ENCODE assay signal across 1 cellular context in the genomic region with DNA sequence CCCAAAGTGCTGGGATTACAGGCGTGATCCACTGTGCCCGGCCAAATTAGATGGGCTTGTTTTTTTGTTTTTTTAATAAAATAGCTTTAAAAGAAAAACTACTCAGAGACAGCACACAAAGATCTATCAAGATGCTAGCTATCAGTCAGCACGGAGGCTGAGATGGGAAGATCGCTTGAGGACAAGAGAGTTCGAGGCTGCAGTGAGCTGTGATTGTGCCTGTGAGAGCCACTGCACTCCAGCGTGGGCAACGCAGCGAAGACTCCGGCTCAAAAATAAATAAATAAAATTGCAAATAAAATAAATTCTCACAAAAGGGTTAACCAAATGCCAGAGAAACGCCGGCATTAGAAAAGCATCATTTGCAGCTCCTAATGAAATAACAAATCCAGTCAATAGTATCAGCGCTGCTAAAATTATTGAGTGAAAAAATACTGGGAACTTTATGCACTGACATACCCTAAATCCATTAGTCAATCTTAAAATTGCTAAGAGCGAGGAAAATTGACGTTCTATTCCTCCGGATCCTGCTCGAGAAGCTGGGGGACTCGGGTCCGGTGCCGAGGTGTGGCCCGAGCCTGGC.
TF ChIP-seq lines count a peak whose summit lies in the region.

No MANE protein-coding gene starts in this region.

TF ChIP-seq in liver, 16 proteins besides CTCF, POLR2A, EP300 and RAD21 (continued from another document):
- TF ChIP-seq, protein P1, sequence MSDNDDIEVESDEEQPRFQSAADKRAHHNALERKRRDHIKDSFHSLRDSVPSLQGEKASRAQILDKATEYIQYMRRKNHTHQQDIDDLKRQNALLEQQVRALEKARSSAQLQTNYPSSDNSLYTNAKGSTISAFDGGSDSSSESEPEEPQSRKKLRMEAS (IDR thresholded peaks at IDR 0.05): no peak
- no peak for TF ChIP-seq FOXA2 (IDR thresholded peaks at IDR 0.05)
- TF ChIP-seq, protein P2, sequence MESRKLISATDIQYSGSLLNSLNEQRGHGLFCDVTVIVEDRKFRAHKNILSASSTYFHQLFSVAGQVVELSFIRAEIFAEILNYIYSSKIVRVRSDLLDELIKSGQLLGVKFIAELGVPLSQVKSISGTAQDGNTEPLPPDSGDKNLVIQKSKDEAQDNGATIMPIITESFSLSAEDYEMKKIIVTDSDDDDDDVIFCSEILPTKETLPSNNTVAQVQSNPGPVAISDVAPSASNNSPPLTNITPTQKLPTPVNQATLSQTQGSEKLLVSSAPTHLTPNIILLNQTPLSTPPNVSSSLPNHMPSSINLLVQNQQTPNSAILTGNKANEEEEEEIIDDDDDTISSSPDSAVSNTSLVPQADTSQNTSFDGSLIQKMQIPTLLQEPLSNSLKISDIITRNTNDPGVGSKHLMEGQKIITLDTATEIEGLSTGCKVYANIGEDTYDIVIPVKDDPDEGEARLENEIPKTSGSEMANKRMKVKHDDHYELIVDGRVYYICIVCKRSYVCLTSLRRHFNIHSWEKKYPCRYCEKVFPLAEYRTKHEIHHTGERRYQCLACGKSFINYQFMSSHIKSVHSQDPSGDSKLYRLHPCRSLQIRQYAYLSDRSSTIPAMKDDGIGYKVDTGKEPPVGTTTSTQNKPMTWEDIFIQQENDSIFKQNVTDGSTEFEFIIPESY (IDR thresholded peaks at IDR 0.05): no peak
- TF ChIP-seq RXRA (IDR thresholded peaks at IDR 0.05): no peak
- no peak for TF ChIP-seq SP1 (IDR thresholded peaks at IDR 0.05)
